Comparison of ENCODE assay signal across 8 cellular contexts in genomic region chr10:68827592-68827959, GRCh38. TPM values are rescaled to one million over a fixed set of nuclear protein-coding genes. Genes with fewer than 3 reads are reported as not detected.
A peak's percentile ranks its signal among the peaks of the same experiment; 100 is the strongest.
DNase-seq lines count a peak whose midpoint lies in the region; ATAC-seq, FAIRE-seq and TF ChIP-seq lines count a peak whose summit lies in the region.
"Not testable (repeated sequence)": the region's sequence is repeated elsewhere in the genome, so short reads cannot be mapped to it uniquely, and the experiment has no call there.

No MANE protein-coding gene starts in this region.

- not testable (repeated sequence) for H3K27ac Mint-ChIP-seq in activated CD8-positive, alpha-beta T cell treated with anti-CD3 and anti-CD28 coated beads for 36 hours

- not testable (repeated sequence) for H3K9me3 ChIP-seq in AG04450 (ENCODE audit: control insufficient read depth, insufficient read depth, low read length); HEK293 (ENCODE audit: control insufficient read depth, insufficient read depth, low read depth, low read length); HUES6 (ENCODE audit: control insufficient read depth, insufficient read depth, low read depth, low read length); esophagus (ENCODE audit: control insufficient read depth in 2 of 2, insufficient read depth in 1 of 2, low read depth in 1 of 2, low read length in 1 of 2); HepG2 (ENCODE audit: low read length)

- 0% methylated on average over 18 of the region's 58 CpGs; no CpG with 5 or more reads in 1 of the 2 donors for WGBS in esophagus, 2 donors
- WGBS in HepG2 (ENCODE audit: low lambda C conversion rate) = no CpG with 5 or more reads among the region's 58 CpGs

- in situ Hi-C loops in HepG2 (cut with HindIII; ENCODE audit: extremely low pct_ligation_motif_present, low pct_unique_long_range_greater_than_20kb) = not testable (repeated sequence)

- TF ChIP-seq EP300 in HepG2 (IDR thresholded peaks at IDR 0.05; ENCODE audit: low read depth in 2 of 2, low read length in 2 of 2); HepG2 (CRISPR knock-in tag; IDR thresholded peaks at IDR 0.05; ENCODE audit: borderline replicate concordance): not testable (repeated sequence)

- H3K4me1 ChIP-seq in HEK293 (ENCODE audit: control insufficient read depth, insufficient read depth, low read length); HUES6 (ENCODE audit: control insufficient read depth, insufficient read depth, low read length); esophagus (ENCODE audit: control insufficient read depth in 2 of 2, insufficient read depth in 2 of 2, low read length in 1 of 2): not testable (repeated sequence)
- H3K4me1 ChIP-seq in HepG2 (ENCODE audit: insufficient read depth, low read length) = peaks cover 19% of the 10 kb centered on the region

- peaks cover 24% of the 10 kb centered on the region for H3K27me3 ChIP-seq in AG04450 (ENCODE audit: control insufficient read depth, insufficient read depth, low read length)
- peaks cover 13% of the 10 kb centered on the region for H3K27me3 ChIP-seq in HUES6 (ENCODE audit: control insufficient read depth, insufficient read depth, low read length)
- H3K27me3 ChIP-seq in esophagus (ENCODE audit: control insufficient read depth in 1 of 2, insufficient read depth in 2 of 2, low read length in 2 of 2); HepG2 (ENCODE audit: control insufficient read depth in 1 of 2, insufficient read depth in 2 of 2, low read length in 2 of 2): not testable (repeated sequence)

- intact Hi-C loops in activated CD8-positive, alpha-beta T cell treated with anti-CD3 and anti-CD28 coated beads for 36 hours (cut with micrococcal nuclease) = not testable (repeated sequence)
- intact Hi-C loops in HepG2 (cut with micrococcal nuclease; ENCODE audit: unreplicated experiment) = loop anchor here (1.0 to 5.0 kb wide), 2 partner anchors 50 to 70 kb away; no protein-coding TSS in a partner anchor

- not testable (repeated sequence) for H3K4me3 Mint-ChIP-seq in activated CD8-positive, alpha-beta T cell treated with anti-CD3 and anti-CD28 coated beads for 36 hours

- not testable (repeated sequence) for DNase-seq in AG04450 (ENCODE audit: low read depth, low spot score); activated CD8-positive, alpha-beta T cell treated with anti-CD3 and anti-CD28 coated beads for 36 hours; HepG2 (ENCODE audit: low spot score); skeletal muscle cell (ENCODE audit: low read depth)

- H3K36me3 Mint-ChIP-seq in activated CD8-positive, alpha-beta T cell treated with anti-CD3 and anti-CD28 coated beads for 36 hours (ENCODE audit: low read depth) = not testable (repeated sequence)

- H3K27ac ChIP-seq in AG04450 (ENCODE audit: low read depth, low read length); HUES6 (ENCODE audit: low read depth, low read length); esophagus (ENCODE audit: low read depth in 2 of 2, low read length in 1 of 2); HepG2 (ENCODE audit: extremely low read length, insufficient read depth, low read length): not testable (repeated sequence)
- H3K27ac ChIP-seq in HEK293 (ENCODE audit: extremely low read depth, low read depth, low read length) = peak overlapping the region; percentile 84; the same call in 1 of the 2 replicates

- not testable (repeated sequence) for H3K4me1 Mint-ChIP-seq in activated CD8-positive, alpha-beta T cell treated with anti-CD3 and anti-CD28 coated beads for 36 hours (ENCODE audit: low read depth)

- POLR2A ChIA-PET in AG04450 (lab: Yijun Ruan, JAX) (interaction anchor here (0.6 to 1.0 kb wide), 2 partner anchors 73 to 301 kb away, joined by 3 read pairs; no protein-coding TSS in a partner anchor), HEK293 (lab: Yijun Ruan, JAX) (interaction anchor here (0.5 to 2.4 kb wide), 20 partner anchors 8 to 506 kb away, joined by 3 to 14 read pairs (median 4); partner anchors contain the start of genes DDX50, HNRNPH3 and TET1), HepG2 (lab: Yijun Ruan, JAX) (interaction anchor here (0.6 to 3.2 kb wide), 15 partner anchors 9 to 613 kb away, joined by 3 to 31 read pairs (median 5); partner anchors contain the start of genes CCAR1 and DDX50)
- POLR2A ChIA-PET in activated CD8-positive, alpha-beta T cell treated with anti-CD3 and anti-CD28 coated beads for 36 hours (lab: Charles Lee) = interaction anchor here (0.6 to 1.5 kb wide), 4 partner anchors 51 to 603 kb away, joined by 3 to 10 read pairs (median 4); partner anchors contain the start of gene DDX50

- peak; percentile 29 for ATAC-seq in GM19043 (IDR thresholded peaks at IDR 0.05; ENCODE audit: low read depth, unreplicated experiment)
- peak; percentile 56 for ATAC-seq in activated CD8-positive, alpha-beta T cell treated with anti-CD3 and anti-CD28 coated beads for 36 hours
- peak; percentile 52 for ATAC-seq in HepG2

- TF ChIP-seq POLR2A in HepG2 (IDR thresholded peaks at IDR 0.05; ENCODE audit: insufficient read depth in 1 of 2, low read depth in 2 of 2, low read length in 2 of 2) = not testable (repeated sequence)

- H4K20me1 ChIP-seq in HepG2 (ENCODE audit: insufficient read depth, low read length) = not testable (repeated sequence)

- CTCF ChIA-PET in AG04450 (lab: Charles Lee) (interaction anchor here (0.6 kb wide), 1 partner anchor 51 kb away, joined by 6 read pairs; no protein-coding TSS in a partner anchor), HEK293 (lab: Yijun Ruan, JAX) (interaction anchor here (0.6 to 1.2 kb wide), 5 partner anchors 13 to 625 kb away, joined by 3 to 4 read pairs (median 3); partner anchors contain the start of gene DDX50)
- CTCF ChIA-PET in activated CD8-positive, alpha-beta T cell treated with anti-CD3 and anti-CD28 coated beads for 36 hours (lab: Charles Lee) = interaction anchor here (0.6 to 3.0 kb wide), 8 partner anchors 8 to 282 kb away, joined by 3 to 15 read pairs (median 4); partner anchors contain the start of gene DDX50
- CTCF ChIA-PET in HepG2 (lab: Yijun Ruan, JAX; ENCODE audit: low intra/inter-chr PET ratio, low total read pairs) = not testable (repeated sequence)

- not testable (repeated sequence) for TF ChIP-seq CTCF in AG04450 (IDR thresholded peaks at IDR 0.05; ENCODE audit: low read depth, low read length); HEK293 (tag by site-specific recombination; IDR thresholded peaks at IDR 0.05); activated CD8-positive, alpha-beta T cell treated with anti-CD3 and anti-CD28 coated beads for 36 hours (IDR thresholded peaks at IDR 0.05); HepG2 (CRISPR knock-in tag; IDR thresholded peaks at IDR 0.05)

- peak overlapping the region; percentile 66 for H3K9ac ChIP-seq in HUES6 (ENCODE audit: low read length)
- peak overlapping the region; percentile 80; the same call in 1 of the 2 replicates for H3K9ac ChIP-seq in HepG2 (ENCODE audit: insufficient read depth, low read depth, low read length)

- H2AFZ ChIP-seq in HepG2 (ENCODE audit: low read length) = not testable (repeated sequence)

- not testable (repeated sequence) for H3K27me3 Mint-ChIP-seq in activated CD8-positive, alpha-beta T cell treated with anti-CD3 and anti-CD28 coated beads for 36 hours

- not testable (repeated sequence) for FAIRE-seq in HepG2 (lab: Jason Lieb, UNC)

- not testable (repeated sequence) for BruUV-seq in HepG2 (replicated peaks; lab: Mats Ljungman, UMichigan)

- TF ChIP-seq RAD21 in HepG2 (CRISPR knock-in tag; IDR thresholded peaks at IDR 0.05) = not testable (repeated sequence)

- H3K36me3 ChIP-seq in HEK293 (ENCODE audit: control insufficient read depth in 2 of 2, insufficient read depth in 1 of 2, low read length in 2 of 2); HUES6 (ENCODE audit: control insufficient read depth, insufficient read depth, low read length); esophagus (ENCODE audit: control insufficient read depth in 2 of 2, insufficient read depth in 2 of 2, low read length in 1 of 2); HepG2 (replicated peaks in 1 of 2; ENCODE audit: control insufficient read depth in 1 of 2, insufficient read depth in 2 of 2, low read length in 2 of 2): not testable (repeated sequence)

- H3K9me3 Mint-ChIP-seq in activated CD8-positive, alpha-beta T cell treated with anti-CD3 and anti-CD28 coated beads for 36 hours = not testable (repeated sequence)

- H3K4me3 ChIP-seq in AG04450 (ENCODE audit: low read depth, low read length) (peak overlapping the region; percentile 63; the same call in 1 of the 2 replicates), HEK293 (ENCODE audit: low read depth, low read length) (peak overlapping the region; percentile 63), HUES6 (ENCODE audit: low read depth, low read length) (peak overlapping the region; percentile 60; the same call in 1 of the 2 replicates), esophagus (ENCODE audit: low read depth in 1 of 2, low read length in 2 of 2) (peak overlapping the region; percentile 52 to 63), HepG2 (replicated peaks in 1 of 3; ENCODE audit: insufficient read depth in 1 of 3, low read depth in 2 of 3, low read length in 3 of 3) (peak overlapping the region; percentile 72 to 89 (median 77); a peak in 4 of 6 replicates), skeletal muscle cell (ENCODE audit: low read depth, low read length) (peak overlapping the region; percentile 62)

- not testable (repeated sequence) for H3K79me2 ChIP-seq in HepG2 (ENCODE audit: insufficient read depth, low read length)

- H3K4me2 ChIP-seq in HepG2 (ENCODE audit: low read depth, low read length) = peak overlapping the region; percentile 97; the same call in 1 of the 2 replicates

RNA-seq across cellular contexts. Expression of gene STOX1, which starts 0.2 kb away (rescaled TPM):
- polyA plus RNA-seq in AG04450 (2011; rRNA removed) (0.07 and 0.12 TPM in 2 replicates), esophagus (1 to 10 TPM in 1 of 2 donors, under 1 TPM in 1; 0.98 to 1.2 TPM), HepG2 (2011; rRNA removed) (1.8 and 2.5 TPM in 2 replicates)
- 0.17 and 0.18 TPM in 2 replicates for polyA minus RNA-seq in AG04450 (2011; rRNA and poly(A)+ RNA removed)
- under 1 TPM; 0.22 to 0.36 TPM for total RNA-seq in activated CD8-positive, alpha-beta T cell treated with anti-CD3 and anti-CD28 coated beads for 36 hours
- 6.0 and 9.4 TPM in 2 replicates for total RNA-seq in HepG2 (2016; rRNA removed; fragmentation: Illumina TruSeq; extraction: Trizol)
- 3.1 and 3.8 TPM in 2 replicates for total RNA-seq in HepG2 (2016; cell fraction: cytosol; rRNA removed; fragmentation: Illumina TruSeq; extraction: Trizol; ENCODE audit: low read depth)
- total RNA-seq in HepG2 (2016; cell fraction: insoluble cytoplasmic fraction; rRNA removed; fragmentation: Illumina TruSeq; extraction: Trizol) = 5.8 and 8.1 TPM in 2 replicates
- 5.7 and 6.4 TPM in 2 replicates for total RNA-seq in HepG2 (2016; cell fraction: membrane; rRNA removed; fragmentation: Illumina TruSeq; extraction: Trizol)
- total RNA-seq in HepG2 (2016; cell fraction: nucleus; rRNA removed; fragmentation: Illumina TruSeq; extraction: Trizol) = 3.4 and 4.5 TPM in 2 replicates
- polyA plus RNA-seq in HepG2 (2011; cell fraction: cytosol; rRNA removed) = 0.95 and 1.6 TPM in 2 replicates
- polyA plus RNA-seq in HepG2 (2011; cell fraction: nucleus; rRNA removed) = 0.58 and 0.88 TPM in 2 replicates
- 2.4 and 4.0 TPM in 2 replicates for polyA plus RNA-seq in HepG2 (2012)
- 2.3 and 2.4 TPM in 2 replicates for polyA plus RNA-seq in HepG2 (2016; cell fraction: cytosol; fragmentation: Illumina TruSeq; extraction: Trizol; ENCODE audit: low read depth)
- 7.0 and 7.2 TPM in 2 replicates for polyA plus RNA-seq in HepG2 (2016; cell fraction: insoluble cytoplasmic fraction; fragmentation: Illumina TruSeq; extraction: Trizol; ENCODE audit: low read depth)
- 3.8 and 3.9 TPM in 2 replicates for polyA plus RNA-seq in HepG2 (2016; cell fraction: membrane; fragmentation: Illumina TruSeq; extraction: Trizol; ENCODE audit: low read depth)
- polyA plus RNA-seq in HepG2 (2016; cell fraction: nucleus; fragmentation: Illumina TruSeq; extraction: Trizol; ENCODE audit: insufficient read depth, low read depth) = 4.6 and 5.2 TPM in 2 replicates
- 1.1 and 1.4 TPM in 2 replicates for polyA minus RNA-seq in HepG2 (2011; rRNA and poly(A)+ RNA removed; ENCODE audit: low replicate concordance)
- polyA minus RNA-seq in HepG2 (2011; cell fraction: cytosol; rRNA and poly(A)+ RNA removed) = 3.6 and 3.7 TPM in 2 replicates
- 2.2 and 3.5 TPM in 2 replicates for polyA minus RNA-seq in HepG2 (2011; cell fraction: nucleus; rRNA and poly(A)+ RNA removed)
